ENCODE assay signal across 22 cellular contexts in genomic region chr1:1602941-1603506, GRCh38. TPM values are rescaled to one million over a fixed set of nuclear protein-coding genes. Genes with fewer than 3 reads are reported as not detected.
A peak's percentile ranks its signal among the peaks of the same experiment; 100 is the strongest.
DNase-seq lines count a peak whose midpoint lies in the region; ATAC-seq, FAIRE-seq and TF ChIP-seq lines count a peak whose summit lies in the region.
"Had no signal": no experiment of that assay in that cellular context is flagged by ENCODE, and none has a peak within 500 bp of the region (broad histone marks: within the 10 kb centered on the region; RNA-seq: fewer than 3 reads in every experiment).

No MANE protein-coding gene starts in this region.

- H3K4me1 Mint-ChIP-seq in CD4-positive, alpha-beta T cell (ENCODE audit: low read depth) = peaks cover 17% of the 10 kb centered on the region

- H3K27ac Mint-ChIP-seq in CD4-positive, alpha-beta T cell = peak overlapping the region; percentile 20
- H3K27ac Mint-ChIP-seq: activated naive CD8-positive, alpha-beta T cell; brain had no signal

- no peak for TF ChIP-seq EP300 in GM12878 (IDR thresholded peaks at IDR 0.05; ENCODE audit: borderline replicate concordance in 1 of 2, control insufficient read depth in 1 of 2, low read depth in 2 of 2, low read length in 2 of 2)

- no peak overlapping the region for H3K9ac ChIP-seq in GM12878 (ENCODE audit: control insufficient read depth, insufficient read depth, low read length)

- peaks cover 35% of the 10 kb centered on the region for H3K4me1 ChIP-seq in GM12878 (ENCODE audit: control insufficient read depth, insufficient read depth, low read length)

- no peak overlapping the region for H3K27ac ChIP-seq in CD4-positive, alpha-beta T cell (ENCODE audit: low read depth, low read length)
- peak overlapping the region; percentile 43; the same call in 1 of the 2 replicates for H3K27ac ChIP-seq in GM12878 (ENCODE audit: control insufficient read depth, insufficient read depth)
- H3K27ac ChIP-seq: 22Rv1, gastroesophageal sphincter, upper lobe of left lung had no signal

- H3K36me3 ChIP-seq in GM12878 (ENCODE audit: control insufficient read depth in 2 of 2, insufficient read depth in 2 of 2, low read length in 1 of 2) = no peaks in the 10 kb centered on the region
- H3K36me3 ChIP-seq: gastroesophageal sphincter, upper lobe of left lung had no signal

- TF ChIP-seq RAD21 in GM12878 (IDR thresholded peaks at IDR 0.05; ENCODE audit: insufficient read depth, low read depth, low read length) = no peak

- H4K20me1 ChIP-seq in GM12878 (ENCODE audit: control insufficient read depth, insufficient read depth) = no peaks in the 10 kb centered on the region

- TF ChIP-seq POLR2A in GM12878 (IDR thresholded peaks at IDR 0.05; ENCODE audit: low read depth, low read length) = no peak

- WGBS in GM12878 (ENCODE audit: insufficient coverage, insufficient replicate concordance, low lambda C conversion rate, missing lambda C conversion rate) = 17% methylated on average over 14 of the region's 14 CpGs

- H3K9me3 ChIP-seq in CD4-positive, alpha-beta T cell (ENCODE audit: control insufficient read depth, low read length) = no peaks in the 10 kb centered on the region
- H3K9me3 ChIP-seq in GM12878 (replicated peaks; ENCODE audit: control insufficient read depth, insufficient read depth, low read length) = no peaks in the 10 kb centered on the region
- H3K9me3 ChIP-seq: gastroesophageal sphincter, upper lobe of left lung had no signal

- no peaks in the 10 kb centered on the region for H3K9me3 Mint-ChIP-seq in CD4-positive, alpha-beta T cell
- H3K9me3 Mint-ChIP-seq: brain had no signal

- intact Hi-C loops in CD4-positive, alpha-beta T cell (cut with DNase I, micrococcal nuclease) = no loop called here
- intact Hi-C loops in GM12878 (cut with micrococcal nuclease; ENCODE audit: unreplicated experiment) = no loop called here

- ATAC-seq in CD4-positive, alpha-beta T cell (ENCODE audit: poor library complexity) = no peak
- ATAC-seq in GM12878 (peak; percentile 9), HG03175 (IDR thresholded peaks at IDR 0.05; ENCODE audit: unreplicated experiment) (no peak), left lobe of liver (no peak)
- ATAC-seq: gastroesophageal sphincter; stimulated activated naive CD8-positive, alpha-beta T cell treated with anti-CD3 and anti-CD28 coated beads, Interleukin-15, Interleukin-2, amounts not matched to agents 100 U/mL and 50 U/mL, for 24 hours had no signal

- POLR2A ChIA-PET in CD4-positive, alpha-beta T cell (lab: Charles Lee) = interaction anchor here (0.6 to 3.4 kb wide), 4 partner anchors 11 to 98 kb away, joined by 3 to 22 read pairs (median 5); partner anchors contain the start of gene MIB2
- POLR2A ChIA-PET in GM12878 (lab: Charles Lee) = no interaction called here

- CTCF ChIA-PET in CD4-positive, alpha-beta T cell (lab: Charles Lee) = interaction anchor here (1.6 kb wide), 1 partner anchor 29 kb away, joined by 4 read pairs; no protein-coding TSS in a partner anchor
- CTCF ChIA-PET in GM12878 (lab: Yijun Ruan, JAX) = interaction anchor here (1.0 kb wide), 1 partner anchor 33 kb away, joined by 5 read pairs; no protein-coding TSS in a partner anchor

- H3K4me3 Mint-ChIP-seq in CD4-positive, alpha-beta T cell = no peak overlapping the region
- H3K4me3 Mint-ChIP-seq: activated naive CD8-positive, alpha-beta T cell had no signal

- RAD21 ChIA-PET in GM12878 (lab: Charles Lee; ENCODE audit: unreplicated experiment) = no interaction called here

- DNase-seq in DMS 273 (lab: John Stamatoyannopoulos, UW; ENCODE audit: unreplicated experiment) = peak; percentile 44
- no peak for DNase-seq in DMS 273 treated with DMSO at 0.1 percent for 48 hours (lab: John Stamatoyannopoulos, UW)
- DNase-seq in CD4-positive, alpha-beta T cell = no peak
- DNase-seq in GM12878 (ENCODE audit: low read depth, low spot score) = no peak
- no peak for DNase-seq in left lobe of liver (ENCODE audit: low spot score)
- DNase-seq: activated CD4-positive, alpha-beta T cell treated with anti-CD3 and anti-CD28 coated beads, Interleukin-2, amount 50 U/mL, for 48 hours; activated T-cell treated with anti-CD3 and anti-CD28 coated beads, Interleukin-2, amount 50 U/mL, for 1 hour; cortex of kidney; DND-41; GOT3; IMR-90; NCI-H2081 treated with DMSO at 0.1 percent for 48 hours; NCI-H526 treated with DMSO at 0.1 percent for 48 hours; stimulated activated CD4-positive, alpha-beta T cell treated with anti-CD3 and anti-CD28 coated beads, Interleukin-15, amount 100 ng/mL, for 24 hours; stimulated activated naive CD8-positive, alpha-beta T cell treated with anti-CD3 and anti-CD28 coated beads, Interleukin-15, Interleukin-2, amounts not matched to agents 100 U/mL and 50 U/mL, for 24 hours; SW 1271 had no signal

- H3K27me3 Mint-ChIP-seq in CD4-positive, alpha-beta T cell = no peaks in the 10 kb centered on the region
- H3K27me3 Mint-ChIP-seq: activated naive CD8-positive, alpha-beta T cell had no signal

- no peak overlapping the region for H2AFZ ChIP-seq in GM12878 (ENCODE audit: control insufficient read depth, low read depth, low read length)

- H3K4me3 ChIP-seq in GM12878 = no peak overlapping the region
- H3K4me3 ChIP-seq: gastroesophageal sphincter, upper lobe of left lung had no signal

- SMC1A ChIA-PET in GM12878 (lab: Charles Lee; ENCODE audit: uncharacterized antibody, unreplicated experiment) = interaction anchor here (1.2 to 1.5 kb wide), 2 partner anchors 11 to 26 kb away, joined by 3 to 9 read pairs; no protein-coding TSS in a partner anchor

- H3K79me2 ChIP-seq in GM12878 (ENCODE audit: control insufficient read depth, insufficient read depth, low read length) = no peaks in the 10 kb centered on the region

- no TSS peak for BruUV-seq in GM12878 (replicated peaks; lab: Mats Ljungman, UMichigan)

- no peaks in the 10 kb centered on the region for H3K36me3 Mint-ChIP-seq in CD4-positive, alpha-beta T cell (ENCODE audit: low read depth)
- H3K36me3 Mint-ChIP-seq: activated naive CD8-positive, alpha-beta T cell; brain had no signal

- peak overlapping the region; percentile 71 for H3K4me2 ChIP-seq in GM12878 (ENCODE audit: control insufficient read depth, insufficient read depth)

- FAIRE-seq in GM12878 (lab: Jason Lieb, UNC) = no peak

- in situ Hi-C loops in GM12878 (cut with MboI) = no loop called here

- TF ChIP-seq CTCF in CD4-positive, alpha-beta T cell (IDR thresholded peaks at IDR 0.05) = no peak
- no peak for TF ChIP-seq CTCF in GM12878 (IDR thresholded peaks at IDR 0.05 in 2 of 3, conservative IDR thresholded peaks at IDR 0.05 in 1 of 3; ENCODE audit: control insufficient read depth in 2 of 3, extremely low read depth in 1 of 3, insufficient read depth in 1 of 3, low read depth in 3 of 3, low read length in 3 of 3)

- no peaks in the 10 kb centered on the region for H3K27me3 ChIP-seq in CD4-positive, alpha-beta T cell (ENCODE audit: control insufficient read depth, insufficient read depth, low read length)
- no peaks in the 10 kb centered on the region; a peak in 2 of 4 replicates for H3K27me3 ChIP-seq in GM12878 (replicated peaks in 1 of 2; ENCODE audit: control insufficient read depth in 2 of 2, insufficient read depth in 2 of 2, low read length in 1 of 2)

RNA-seq across cellular contexts. Expression of gene FNDC10, which starts 3.1 kb away (rescaled TPM):
- 1 to 10 TPM; 1.0 to 1.3 TPM for total RNA-seq in CD4-positive, alpha-beta T cell
- total RNA-seq in GM12878 (2013; cell fraction: nucleolus; rRNA removed) = 0.46 and 0.59 TPM in 2 replicates
- total RNA-seq in GM12878 (2014; rRNA removed) (0.22 and 0.23 TPM in 2 replicates), GM12878 (2014; rRNA removed; fragmentation: Illumina TruSeq; extraction: Trizol) (0.27 and 0.28 TPM in 2 replicates), GM12878 (2021) (1.0 and 1.3 TPM in 2 replicates), left lobe of liver (0.58 TPM)
- polyA plus RNA-seq in GM12878 (2011; ENCODE audit: low read depth) = 0.50 TPM
- polyA plus RNA-seq in GM12878 (2011; rRNA removed) (not detected in 2 replicates), GM12878 (2014; fragmentation: Illumina TruSeq; extraction: Trizol) (0.18 TPM in 1 of 2 replicates, not detected in the other), GM12878 (2014; fragmentation: Nextera tagmentation; extraction: Ambion mirVana) (under 1 TPM in 1 of 2 experiments, not detected in 1; 0.05 TPM), GM12878 (2014; rRNA removed) (0.79 and 1.1 TPM in 2 replicates), GM12878 (2016; fragmentation: Nextera tagmentation; extraction: Ambion mirVana) (not detected)
- 0.05 TPM in 1 of 2 replicates, not detected in the other for polyA plus RNA-seq in GM12878 (2011; cell fraction: cytosol; rRNA removed)
- polyA plus RNA-seq in GM12878 (2011; cell fraction: nucleus; rRNA removed) = 0.09 TPM in 1 of 2 replicates, not detected in the other
- 1.0 and 1.2 TPM in 2 replicates for polyA plus RNA-seq in GM12878 (2012)
- 0.10 TPM in 1 of 2 replicates, not detected in the other for polyA minus RNA-seq in GM12878 (2011; rRNA and poly(A)+ RNA removed)
- not detected in 2 replicates for polyA minus RNA-seq in GM12878 (2011; cell fraction: cytosol; rRNA and poly(A)+ RNA removed)
- polyA minus RNA-seq in GM12878 (2011; cell fraction: nucleus; rRNA and poly(A)+ RNA removed) = not detected in 2 replicates

RNA-seq across cellular contexts. Expression of gene MIB2, which starts 12.3 kb away (rescaled TPM):
- total RNA-seq in CD4-positive, alpha-beta T cell = 10 to 100 TPM; 58.3 to 59.4 TPM
- 80.2 and 99.1 TPM in 2 replicates for total RNA-seq in GM12878 (2013; cell fraction: nucleolus; rRNA removed)
- total RNA-seq in GM12878 (2014; rRNA removed) (13.9 and 17.1 TPM in 2 replicates), GM12878 (2014; rRNA removed; fragmentation: Illumina TruSeq; extraction: Trizol) (1.8 and 2.3 TPM in 2 replicates), GM12878 (2021) (25.4 and 26.8 TPM in 2 replicates), left lobe of liver (65.1 TPM)
- 7.1 TPM for polyA plus RNA-seq in GM12878 (2011; ENCODE audit: low read depth)
- polyA plus RNA-seq in GM12878 (2011; rRNA removed) (3.2 and 5.5 TPM in 2 replicates), GM12878 (2014; fragmentation: Illumina TruSeq; extraction: Trizol) (0.60 and 0.78 TPM in 2 replicates), GM12878 (2014; fragmentation: Nextera tagmentation; extraction: Ambion mirVana) (under 1 TPM in 1 of 2 experiments, not detected in 1; 0.42 TPM), GM12878 (2014; rRNA removed) (17.4 and 23.0 TPM in 2 replicates), GM12878 (2016; fragmentation: Nextera tagmentation; extraction: Ambion mirVana) (10 to 100 TPM; 10.9 to 15.4 TPM)
- 9.8 and 20.7 TPM in 2 replicates for polyA plus RNA-seq in GM12878 (2011; cell fraction: cytosol; rRNA removed)
- 125 and 131 TPM in 2 replicates for polyA plus RNA-seq in GM12878 (2011; cell fraction: nucleus; rRNA removed)
- polyA plus RNA-seq in GM12878 (2012) = 30.3 and 35.7 TPM in 2 replicates
- 7.2 and 11.2 TPM in 2 replicates for polyA minus RNA-seq in GM12878 (2011; rRNA and poly(A)+ RNA removed)
- 8.7 and 9.5 TPM in 2 replicates for polyA minus RNA-seq in GM12878 (2011; cell fraction: cytosol; rRNA and poly(A)+ RNA removed)
- polyA minus RNA-seq in GM12878 (2011; cell fraction: nucleus; rRNA and poly(A)+ RNA removed) = 21.6 and 34.3 TPM in 2 replicates

RNA-seq across cellular contexts. Expression of gene SSU72, which starts 28.4 kb away (rescaled TPM):
- 100 to 1,000 TPM in 1 of 2 experiments, 10 to 100 TPM in 1; 95.4 to 101 TPM for total RNA-seq in CD4-positive, alpha-beta T cell
- total RNA-seq in GM12878 (2013; cell fraction: nucleolus; rRNA removed) = 51.4 and 55.8 TPM in 2 replicates
- 61.6 and 67.8 TPM in 2 replicates for total RNA-seq in GM12878 (2014; rRNA removed)
- total RNA-seq in GM12878 (2014; rRNA removed; fragmentation: Illumina TruSeq; extraction: Trizol) = 38.1 and 42.5 TPM in 2 replicates
- total RNA-seq in GM12878 (2021) = 92.6 and 97.4 TPM in 2 replicates
- polyA plus RNA-seq in GM12878 (2011; ENCODE audit: low read depth) = 38.3 TPM
- polyA plus RNA-seq in GM12878 (2011; rRNA removed) = 46.7 and 53.3 TPM in 2 replicates
- 59.7 and 66.8 TPM in 2 replicates for polyA plus RNA-seq in GM12878 (2011; cell fraction: cytosol; rRNA removed)
- 63.3 and 72.6 TPM in 2 replicates for polyA plus RNA-seq in GM12878 (2011; cell fraction: nucleus; rRNA removed)
- polyA plus RNA-seq in GM12878 (2012) = 73.2 and 74.8 TPM in 2 replicates
- 66.7 and 84.0 TPM in 2 replicates for polyA plus RNA-seq in GM12878 (2014; fragmentation: Illumina TruSeq; extraction: Trizol)
- 10 to 100 TPM; 28.6 to 60.5 TPM for polyA plus RNA-seq in GM12878 (2014; fragmentation: Nextera tagmentation; extraction: Ambion mirVana)
- 110 and 117 TPM in 2 replicates for polyA plus RNA-seq in GM12878 (2014; rRNA removed)
- 100 to 1,000 TPM in 1 of 2 experiments, 10 to 100 TPM in 1; 67.5 to 172 TPM for polyA plus RNA-seq in GM12878 (2016; fragmentation: Nextera tagmentation; extraction: Ambion mirVana)
- polyA minus RNA-seq in GM12878 (2011; rRNA and poly(A)+ RNA removed) = 32.8 and 47.5 TPM in 2 replicates
- 24.9 and 28.1 TPM in 2 replicates for polyA minus RNA-seq in GM12878 (2011; cell fraction: cytosol; rRNA and poly(A)+ RNA removed)
- 19.0 and 37.2 TPM in 2 replicates for polyA minus RNA-seq in GM12878 (2011; cell fraction: nucleus; rRNA and poly(A)+ RNA removed)
- 65.4 TPM for total RNA-seq in left lobe of liver

RNA-seq across cellular contexts. Expression of gene MMP23B, which starts 28.9 kb away (rescaled TPM):
- total RNA-seq in CD4-positive, alpha-beta T cell = 1 to 10 TPM; 3.0 to 3.7 TPM
- total RNA-seq in GM12878 (2013; cell fraction: nucleolus; rRNA removed) = 0.90 and 1.4 TPM in 2 replicates
- total RNA-seq in GM12878 (2014; rRNA removed) (0.34 and 0.54 TPM in 2 replicates), GM12878 (2014; rRNA removed; fragmentation: Illumina TruSeq; extraction: Trizol) (not detected in 2 replicates), GM12878 (2021) (0.51 and 0.74 TPM in 2 replicates), left lobe of liver (1.6 TPM)
- polyA plus RNA-seq in GM12878 (2011; ENCODE audit: low read depth) = not detected
- polyA plus RNA-seq in GM12878 (2011; rRNA removed) (0.33 TPM in 1 of 2 replicates, not detected in the other), GM12878 (2014; fragmentation: Illumina TruSeq; extraction: Trizol) (not detected in 2 replicates), GM12878 (2014; fragmentation: Nextera tagmentation; extraction: Ambion mirVana) (not detected), GM12878 (2014; rRNA removed) (0.33 and 0.43 TPM in 2 replicates), GM12878 (2016; fragmentation: Nextera tagmentation; extraction: Ambion mirVana) (under 1 TPM; 0.25 to 0.76 TPM)
- 0.04 and 0.22 TPM in 2 replicates for polyA plus RNA-seq in GM12878 (2011; cell fraction: cytosol; rRNA removed)
- polyA plus RNA-seq in GM12878 (2011; cell fraction: nucleus; rRNA removed) = 7.0 and 8.0 TPM in 2 replicates
- 1.3 and 1.5 TPM in 2 replicates for polyA plus RNA-seq in GM12878 (2012)
- 0.31 TPM in 1 of 2 replicates, not detected in the other for polyA minus RNA-seq in GM12878 (2011; rRNA and poly(A)+ RNA removed)
- polyA minus RNA-seq in GM12878 (2011; cell fraction: cytosol; rRNA and poly(A)+ RNA removed) = not detected in 2 replicates
- polyA minus RNA-seq in GM12878 (2011; cell fraction: nucleus; rRNA and poly(A)+ RNA removed) = 2.1 TPM in 1 of 2 replicates, not detected in the other

RNA-seq across cellular contexts. Expression of gene CDK11B, which starts 55.8 kb away (rescaled TPM):
- total RNA-seq in CD4-positive, alpha-beta T cell = 10 to 100 TPM; 49.8 to 52.0 TPM
- total RNA-seq in GM12878 (2013; cell fraction: nucleolus; rRNA removed) = 4.8 and 6.2 TPM in 2 replicates
- total RNA-seq in GM12878 (2014; rRNA removed) (15.4 and 17.1 TPM in 2 replicates), GM12878 (2014; rRNA removed; fragmentation: Illumina TruSeq; extraction: Trizol) (10.8 and 11.9 TPM in 2 replicates), GM12878 (2021) (24.0 and 24.2 TPM in 2 replicates), left lobe of liver (8.7 TPM)
- polyA plus RNA-seq in GM12878 (2011; ENCODE audit: low read depth) = 12.6 TPM
- polyA plus RNA-seq in GM12878 (2011; rRNA removed) (2.8 and 5.3 TPM in 2 replicates), GM12878 (2014; fragmentation: Illumina TruSeq; extraction: Trizol) (30.9 and 43.8 TPM in 2 replicates), GM12878 (2014; fragmentation: Nextera tagmentation; extraction: Ambion mirVana) (1 to 10 TPM; 3.2 to 6.9 TPM), GM12878 (2014; rRNA removed) (19.4 and 23.2 TPM in 2 replicates), GM12878 (2016; fragmentation: Nextera tagmentation; extraction: Ambion mirVana) (10 to 100 TPM; 18.9 to 22.4 TPM)
- 7.7 and 10.3 TPM in 2 replicates for polyA plus RNA-seq in GM12878 (2011; cell fraction: cytosol; rRNA removed)
- 25.6 and 48.4 TPM in 2 replicates for polyA plus RNA-seq in GM12878 (2011; cell fraction: nucleus; rRNA removed)
- polyA plus RNA-seq in GM12878 (2012) = 20.1 and 22.9 TPM in 2 replicates
- polyA minus RNA-seq in GM12878 (2011; rRNA and poly(A)+ RNA removed) = 2.2 and 3.0 TPM in 2 replicates
- polyA minus RNA-seq in GM12878 (2011; cell fraction: cytosol; rRNA and poly(A)+ RNA removed) = 3.4 and 3.7 TPM in 2 replicates
- 2.4 and 3.8 TPM in 2 replicates for polyA minus RNA-seq in GM12878 (2011; cell fraction: nucleus; rRNA and poly(A)+ RNA removed)
